20 cellular contexts compared by ENCODE assay signal in the genomic region with DNA sequence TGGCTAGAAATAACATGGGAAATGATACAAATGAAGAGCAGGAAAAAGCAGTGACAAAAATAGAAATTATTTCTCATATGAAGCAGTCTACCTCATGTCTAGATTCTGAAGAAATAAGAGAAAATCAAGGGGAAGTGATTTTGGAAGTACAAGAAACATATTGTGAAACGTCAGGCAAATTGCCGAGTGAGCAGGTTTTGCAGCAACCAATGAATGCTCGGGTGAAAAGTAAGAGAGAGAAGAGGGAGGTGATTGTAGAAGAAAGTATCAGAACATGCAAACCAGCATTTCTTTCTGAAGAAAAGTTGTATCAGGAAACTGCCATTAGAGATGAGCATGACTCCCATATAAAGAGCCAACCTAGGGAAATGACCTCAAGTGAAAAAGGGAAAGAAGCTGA.
DNase-seq lines count a peak whose midpoint lies in the region; ATAC-seq and TF ChIP-seq lines count a peak whose summit lies in the region.
"Had no signal": no experiment of that assay in that cellular context is flagged by ENCODE, and none has a peak within 500 bp of the region (broad histone marks: within the 10 kb centered on the region; RNA-seq: fewer than 3 reads in every experiment).

No MANE protein-coding gene starts in this region.

- peaks cover 59 to 97% (median 85%) of the 10 kb centered on the region in 4 donors for H3K36me3 ChIP-seq in stomach

- H3K27ac Mint-ChIP-seq in activated naive CD8-positive, alpha-beta T cell, result peak overlapping the region; percentile 23
- no peak overlapping the region for H3K27ac Mint-ChIP-seq in activated naive CD8-positive, alpha-beta T cell treated with anti-CD3 and anti-CD28 coated beads for 36 hours
- H3K27ac Mint-ChIP-seq in T-helper 17 cell (peak overlapping the region; percentile 67), immature natural killer cell (peak overlapping the region; percentile 0 to 90 (median 40))

- intact Hi-C loops in head of caudate nucleus (cut with DNase I), result loop anchor here (10.0 kb wide), 1 partner anchor 60 kb away; no protein-coding TSS in a partner anchor
- intact Hi-C loops in stomach (cut with DNase I; ENCODE audit: low total_unique reads), result no loop called here

- peaks cover 0 to 9% (median 0%) of the 10 kb centered on the region in 4 donors for H3K4me1 ChIP-seq in stomach
- H3K4me1 ChIP-seq: ascending aorta had no signal

- H3K27me3 ChIP-seq in stomach, result no peaks in the 10 kb centered on the region
- H3K27me3 ChIP-seq: ascending aorta had no signal

- H3K36me3 Mint-ChIP-seq in activated naive CD8-positive, alpha-beta T cell, result peaks cover 7% of the 10 kb centered on the region
- H3K36me3 Mint-ChIP-seq in activated naive CD8-positive, alpha-beta T cell treated with anti-CD3 and anti-CD28 coated beads for 36 hours, result peaks cover 4% of the 10 kb centered on the region
- H3K36me3 Mint-ChIP-seq in T-helper 17 cell (ENCODE audit: low read depth) (peaks cover 20% of the 10 kb centered on the region), immature natural killer cell (peaks cover 5 to 55% (median 52%) of the 10 kb centered on the region in 3 donors)

- ATAC-seq in T-helper 17 cell (no peak), GM19463 (IDR thresholded peaks at IDR 0.05; ENCODE audit: unreplicated experiment) (no peak)

- no peak overlapping the region for H3K4me3 Mint-ChIP-seq in activated naive CD8-positive, alpha-beta T cell
- no peak overlapping the region for H3K4me3 Mint-ChIP-seq in activated naive CD8-positive, alpha-beta T cell treated with anti-CD3 and anti-CD28 coated beads for 36 hours
- H3K4me3 Mint-ChIP-seq in T-helper 17 cell (peak overlapping the region; percentile 53), immature natural killer cell (no peak overlapping the region)
- H3K4me3 Mint-ChIP-seq: CD14-positive monocyte, nephron progenitor cell had no signal

- no peaks in the 10 kb centered on the region for H3K9me3 ChIP-seq in T-helper 17 cell (ENCODE audit: control insufficient read depth, low read length, poor library complexity, severe bottlenecking)
- H3K9me3 ChIP-seq in stomach, result no peaks in the 10 kb centered on the region
- H3K9me3 ChIP-seq: ascending aorta had no signal

- no peak for TF ChIP-seq CTCF in stomach (IDR thresholded peaks at IDR 0.05)

- H3K4me1 Mint-ChIP-seq in activated naive CD8-positive, alpha-beta T cell (ENCODE audit: low read depth), result peaks cover 6% of the 10 kb centered on the region
- H3K4me1 Mint-ChIP-seq in activated naive CD8-positive, alpha-beta T cell treated with anti-CD3 and anti-CD28 coated beads for 36 hours, result no peaks in the 10 kb centered on the region
- H3K4me1 Mint-ChIP-seq in T-helper 17 cell (peaks cover 19% of the 10 kb centered on the region), immature natural killer cell (peaks cover 57 to 66% of the 10 kb centered on the region in 2 donors)
- H3K4me1 Mint-ChIP-seq: nephron progenitor cell had no signal

- no peaks in the 10 kb centered on the region for H3K27me3 Mint-ChIP-seq in activated naive CD8-positive, alpha-beta T cell
- H3K27me3 Mint-ChIP-seq in activated naive CD8-positive, alpha-beta T cell treated with anti-CD3 and anti-CD28 coated beads for 36 hours, result no peaks in the 10 kb centered on the region
- H3K27me3 Mint-ChIP-seq in T-helper 17 cell (no peaks in the 10 kb centered on the region), immature natural killer cell (ENCODE audit: low read depth in 3 of 3) (peaks cover 0 to 2% (median 0%) of the 10 kb centered on the region in 3 donors)

- TF ChIP-seq POLR2A in stomach (IDR thresholded peaks at IDR 0.05), result no peak

- no peaks in the 10 kb centered on the region for H3K9me3 Mint-ChIP-seq in activated naive CD8-positive, alpha-beta T cell (ENCODE audit: low read depth)
- no peaks in the 10 kb centered on the region for H3K9me3 Mint-ChIP-seq in activated naive CD8-positive, alpha-beta T cell treated with anti-CD3 and anti-CD28 coated beads for 36 hours
- H3K9me3 Mint-ChIP-seq in immature natural killer cell, result no peaks in the 10 kb centered on the region
- H3K9me3 Mint-ChIP-seq: CD14-positive monocyte, nephron progenitor cell had no signal

- 71 to 88% (median 83%) methylated on average over 3 of the region's 3 CpGs for WGBS in stomach, 5 donors

- DNase-seq in activated naive CD8-positive, alpha-beta T cell treated with anti-CD3 and anti-CD28 coated beads for 36 hours, result no peak
- DNase-seq in T-helper 17 cell, result no peak
- DNase-seq in immature natural killer cell, result no peak
- DNase-seq in head of caudate nucleus, result no peak
- DNase-seq in stomach, result no peak
- DNase-seq in iPS-NIHi7 (ENCODE audit: extremely low spot score), result no peak
- DNase-seq: activated gamma-delta T cell, DMS79 treated with DMSO at 0.1 percent for 48 hours, H7, midbrain, NCI-H1105, NCI-H2081, NCI-H446, nephron progenitor cell, T-helper 9 cell had no signal

- no peak overlapping the region for H3K27ac ChIP-seq in stomach
- H3K27ac ChIP-seq: SK-N-MC had no signal

- H3K4me3 ChIP-seq in stomach, result no peak overlapping the region
- H3K4me3 ChIP-seq: ascending aorta, SK-N-MC had no signal

- no peak for TF ChIP-seq EP300 in stomach (IDR thresholded peaks at IDR 0.05)
